1 cellular context compared by ENCODE assay signal in genomic region chr2:86836914-86837695, GRCh38.
TF ChIP-seq lines count a peak whose summit lies in the region.

No MANE protein-coding gene starts in this region.

TF ChIP-seq in IMR-90, 13 proteins besides CTCF, POLR2A, EP300 and RAD21:
- TF ChIP-seq BHLHE40 (IDR thresholded peaks at IDR 0.05; ENCODE audit: low read depth, low read length): 0 out of 2 replicates have a peak, but pooled peaks have one; percentile 9
